In genomic region chr15:60328852-60329443, GRCh38 we compare ENCODE assay signal across 9 cellular contexts.
DNase-seq lines count a peak whose midpoint lies in the region; ATAC-seq, FAIRE-seq and TF ChIP-seq lines count a peak whose summit lies in the region.
"Had no signal": no experiment of that assay in that cellular context is flagged by ENCODE, and none has a peak within 500 bp of the region (broad histone marks: within the 10 kb centered on the region; RNA-seq: fewer than 3 reads in every experiment).

No MANE protein-coding gene starts in this region.

- H3K27me3 ChIP-seq in heart right ventricle (peaks cover 0 to 59% (median 35%) of the 10 kb centered on the region in 7 donors), endodermal cell (ENCODE audit: control insufficient read depth, insufficient read depth, low read length, poor library complexity, severe bottlenecking) (no peaks in the 10 kb centered on the region), prostate gland (replicated peaks; ENCODE audit: insufficient read depth) (peaks cover 2% of the 10 kb centered on the region)

- H3K4me1 Mint-ChIP-seq in endodermal cell, result peaks cover 4% of the 10 kb centered on the region

- intact Hi-C loops in heart right ventricle (cut with DNase I) (loop anchor here in 9 of 10 donors (5.0 to 10.0 kb wide), 4 partner anchors 414 to 634 kb away; no protein-coding TSS in a partner anchor), Right ventricle myocardium inferior (cut with DNase I) (loop anchor here (5.0 to 10.0 kb wide), 2 partner anchors 412 to 634 kb away; no protein-coding TSS in a partner anchor), prostate gland (cut with DNase I) (no loop called here)

- WGBS in heart right ventricle, 2 donors, result 13 to 17% methylated on average over 7 of the region's 7 CpGs
- WGBS in endodermal cell (ENCODE audit: insufficient coverage in 1 of 2, insufficient read length in 1 of 2), 2 experiments, result 22 to 33% methylated on average over 1 to 5 of the region's 7 CpGs
- 18% methylated on average over 7 of the region's 7 CpGs for WGBS in prostate gland

- H3K36me3 ChIP-seq in heart right ventricle (no peaks in the 10 kb centered on the region), endodermal cell (ENCODE audit: control insufficient read depth, insufficient read depth, low read length) (no peaks in the 10 kb centered on the region), prostate gland (no peaks in the 10 kb centered on the region)

- no peak for DNase-seq in heart right ventricle
- DNase-seq in Right ventricle myocardium inferior (ENCODE audit: missing footprints), result no peak
- peak; percentile 14 for DNase-seq in RCC 7860 (ENCODE audit: low spot score)
- peak; percentile 66 for DNase-seq in endodermal cell
- DNase-seq in prostate gland (ENCODE audit: low spot score), result no peak
- DNase-seq in NCI-H1930 (lab: John Stamatoyannopoulos, UW), result no peak
- no peak for DNase-seq in DMS79 treated with DMSO at 0.1 percent for 48 hours (lab: John Stamatoyannopoulos, UW)

- TF ChIP-seq CTCF in heart right ventricle (IDR thresholded peaks at IDR 0.05) (peak; percentile 28 to 77 (median 70)), endodermal cell (conservative IDR thresholded peaks at IDR 0.05) (peak; percentile 94), prostate gland (IDR thresholded peaks at IDR 0.05) (peak; percentile 37 to 49 (median 42))

- H3K4me3 ChIP-seq in heart right ventricle, result no peak overlapping the region
- no peak overlapping the region for H3K4me3 ChIP-seq in endodermal cell (ENCODE audit: low read length)
- no peak overlapping the region for H3K4me3 ChIP-seq in prostate gland

- peaks cover 23% of the 10 kb centered on the region for H3K27me3 Mint-ChIP-seq in endodermal cell (ENCODE audit: insufficient read depth)

- no peaks in the 10 kb centered on the region for H3K36me3 Mint-ChIP-seq in endodermal cell (ENCODE audit: low read depth)

- TF ChIP-seq POLR2A in prostate gland (IDR thresholded peaks at IDR 0.05), result no peak

- no peak overlapping the region for H3K27ac Mint-ChIP-seq in endodermal cell
- H3K27ac Mint-ChIP-seq: dendritic cell treated with granulocyte-macrophage colony-stimulating factor and Interleukin-4, amounts not matched to agents 40 ng/mL and 50 ng/mL, for 4 days had no signal

- H3K4me3 Mint-ChIP-seq in endodermal cell, result no peak overlapping the region
- H3K4me3 Mint-ChIP-seq: dendritic cell treated with granulocyte-macrophage colony-stimulating factor and Interleukin-4, amounts not matched to agents 40 ng/mL and 50 ng/mL, for 4 days had no signal

- no peak overlapping the region for H3K9ac ChIP-seq in endodermal cell (ENCODE audit: extremely low read depth, low read length, poor library complexity, severe bottlenecking)

- ATAC-seq in heart right ventricle (no peak), Right ventricle myocardium inferior (no peak), GM18909 (IDR thresholded peaks at IDR 0.05; ENCODE audit: poor library complexity, unreplicated experiment) (no peak)

- H3K27ac ChIP-seq in heart right ventricle (no peak overlapping the region), endodermal cell (ENCODE audit: low read depth, low read length) (no peak overlapping the region), prostate gland (no peak overlapping the region)

- H3K9me3 ChIP-seq in heart right ventricle (no peaks in the 10 kb centered on the region), endodermal cell (ENCODE audit: control insufficient read depth, low read length) (no peaks in the 10 kb centered on the region), prostate gland (no peaks in the 10 kb centered on the region)

- peaks cover 0 to 5% (median 0%) of the 10 kb centered on the region in 9 donors for H3K4me1 ChIP-seq in heart right ventricle
- H3K4me1 ChIP-seq in endodermal cell (ENCODE audit: control insufficient read depth, insufficient read depth, low read length), result no peaks in the 10 kb centered on the region
- no peaks in the 10 kb centered on the region for H3K4me1 ChIP-seq in prostate gland (replicated peaks)

- peak; percentile 53 for FAIRE-seq in RCC 7860 (lab: Jason Lieb, UNC)

- H3K9me3 Mint-ChIP-seq in endodermal cell, result no peaks in the 10 kb centered on the region
- H3K9me3 Mint-ChIP-seq: dendritic cell treated with granulocyte-macrophage colony-stimulating factor and Interleukin-4, amounts not matched to agents 40 ng/mL and 50 ng/mL, for 4 days had no signal

Comparison
In these comparisons a context has a peak if more than half of its experiments do, and no peak if none do; other contexts are left out.
1. DNase-seq: peak in RCC 7860 (single experiment) and endodermal cell (single experiment); none in heart right ventricle (0 of 2), Right ventricle myocardium inferior (single experiment), prostate gland (single experiment), NCI-H1930 (0 of 2) and DMS79 treated with DMSO at 0.1 percent for 48 hours (single experiment).
2. CTCF ChIP-seq: peak in every context shown above with its lines; median percentile 94 in endodermal cell; 70 in heart right ventricle; 42 in prostate gland.